Comparison of ENCODE assay signal across 1 cellular context in the genomic region with DNA sequence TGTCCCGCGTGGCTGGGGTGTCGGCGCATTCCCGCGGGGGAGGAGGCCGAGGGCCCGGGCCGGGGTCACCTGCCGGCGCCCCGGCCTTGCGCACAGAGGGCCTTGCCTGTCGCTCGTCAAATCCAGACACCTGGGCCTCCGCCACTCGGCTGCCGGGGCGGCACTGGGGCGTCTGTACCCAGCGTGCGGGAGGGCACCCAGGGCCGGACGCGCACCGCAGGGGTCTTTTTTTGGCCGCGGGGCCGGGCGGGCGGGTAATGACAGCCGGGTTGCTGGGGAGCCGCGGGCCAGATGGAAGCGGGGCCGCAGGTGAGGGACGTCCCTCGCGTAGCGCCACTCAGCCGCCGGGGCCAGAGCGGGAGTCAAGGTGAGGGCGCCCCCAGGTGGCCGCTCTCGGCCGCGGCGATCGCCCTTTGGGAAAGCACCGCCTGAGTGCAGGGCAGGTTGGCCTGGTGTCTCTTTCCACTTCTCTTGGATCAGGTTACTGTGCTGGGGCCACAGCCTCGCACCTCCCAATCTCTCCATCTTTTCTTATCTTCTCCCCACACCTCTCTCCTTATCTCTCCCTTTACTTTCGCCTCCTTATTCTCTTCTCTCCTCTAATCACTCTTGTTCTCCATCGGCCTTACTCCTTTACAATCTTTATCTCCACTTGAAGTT.
A peak's percentile ranks its signal among the peaks of the same experiment; 100 is the strongest.
TF ChIP-seq lines count a peak whose summit lies in the region.

No MANE protein-coding gene starts in this region.

TF ChIP-seq in HEK293, 187 proteins besides CTCF, POLR2A, EP300 and RAD21 (continued from another document):
- no peak for TF ChIP-seq ZNF621 (tag by site-specific recombination; IDR thresholded peaks at IDR 0.05)
- TF ChIP-seq ZNF184 (tag by site-specific recombination; IDR thresholded peaks at IDR 0.05) = no peak
- TF ChIP-seq, protein P1, sequence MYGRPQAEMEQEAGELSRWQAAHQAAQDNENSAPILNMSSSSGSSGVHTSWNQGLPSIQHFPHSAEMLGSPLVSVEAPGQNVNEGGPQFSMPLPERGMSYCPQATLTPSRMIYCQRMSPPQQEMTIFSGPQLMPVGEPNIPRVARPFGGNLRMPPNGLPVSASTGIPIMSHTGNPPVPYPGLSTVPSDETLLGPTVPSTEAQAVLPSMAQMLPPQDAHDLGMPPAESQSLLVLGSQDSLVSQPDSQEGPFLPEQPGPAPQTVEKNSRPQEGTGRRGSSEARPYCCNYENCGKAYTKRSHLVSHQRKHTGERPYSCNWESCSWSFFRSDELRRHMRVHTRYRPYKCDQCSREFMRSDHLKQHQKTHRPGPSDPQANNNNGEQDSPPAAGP (tag by site-specific recombination; IDR thresholded peaks at IDR 0.05) = no peak
- no peak for TF ChIP-seq HOXC10 (CRISPR knock-in tag; IDR thresholded peaks at IDR 0.05)
- TF ChIP-seq, protein P2, sequence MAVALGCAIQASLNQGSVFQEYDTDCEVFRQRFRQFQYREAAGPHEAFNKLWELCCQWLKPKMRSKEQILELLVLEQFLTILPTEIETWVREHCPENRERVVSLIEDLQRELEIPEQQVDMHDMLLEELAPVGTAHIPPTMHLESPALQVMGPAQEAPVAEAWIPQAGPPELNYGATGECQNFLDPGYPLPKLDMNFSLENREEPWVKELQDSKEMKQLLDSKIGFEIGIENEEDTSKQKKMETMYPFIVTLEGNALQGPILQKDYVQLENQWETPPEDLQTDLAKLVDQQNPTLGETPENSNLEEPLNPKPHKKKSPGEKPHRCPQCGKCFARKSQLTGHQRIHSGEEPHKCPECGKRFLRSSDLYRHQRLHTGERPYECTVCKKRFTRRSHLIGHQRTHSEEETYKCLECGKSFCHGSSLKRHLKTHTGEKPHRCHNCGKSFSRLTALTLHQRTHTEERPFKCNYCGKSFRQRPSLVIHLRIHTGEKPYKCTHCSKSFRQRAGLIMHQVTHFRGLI (tag by site-specific recombination; IDR thresholded peaks at IDR 0.05) = peak; percentile 54; the same call in 1 of the 2 replicates
- no peak for TF ChIP-seq ZNF830 (tag by site-specific recombination; IDR thresholded peaks at IDR 0.05; ENCODE audit: low read depth)
- TF ChIP-seq ZNF24 (tag by site-specific recombination; IDR thresholded peaks at IDR 0.05) = no peak
- no peak for TF ChIP-seq IKZF3 (tag by site-specific recombination; IDR thresholded peaks at IDR 0.05)
- TF ChIP-seq ZNF148 (tag by site-specific recombination; IDR thresholded peaks at IDR 0.05; ENCODE audit: borderline replicate concordance) = no peak
- no peak for TF ChIP-seq ZNF501 (tag by site-specific recombination; IDR thresholded peaks at IDR 0.05)
- no peak for TF ChIP-seq ZNF544 (tag by site-specific recombination; IDR thresholded peaks at IDR 0.05)
- no peak; the same call in 1 of the 2 replicates for TF ChIP-seq ZNF843 (tag by site-specific recombination; IDR thresholded peaks at IDR 0.05)
- TF ChIP-seq ZNF560 (tag by site-specific recombination; IDR thresholded peaks at IDR 0.05; ENCODE audit: borderline replicate concordance) = no peak
- TF ChIP-seq, protein P3, sequence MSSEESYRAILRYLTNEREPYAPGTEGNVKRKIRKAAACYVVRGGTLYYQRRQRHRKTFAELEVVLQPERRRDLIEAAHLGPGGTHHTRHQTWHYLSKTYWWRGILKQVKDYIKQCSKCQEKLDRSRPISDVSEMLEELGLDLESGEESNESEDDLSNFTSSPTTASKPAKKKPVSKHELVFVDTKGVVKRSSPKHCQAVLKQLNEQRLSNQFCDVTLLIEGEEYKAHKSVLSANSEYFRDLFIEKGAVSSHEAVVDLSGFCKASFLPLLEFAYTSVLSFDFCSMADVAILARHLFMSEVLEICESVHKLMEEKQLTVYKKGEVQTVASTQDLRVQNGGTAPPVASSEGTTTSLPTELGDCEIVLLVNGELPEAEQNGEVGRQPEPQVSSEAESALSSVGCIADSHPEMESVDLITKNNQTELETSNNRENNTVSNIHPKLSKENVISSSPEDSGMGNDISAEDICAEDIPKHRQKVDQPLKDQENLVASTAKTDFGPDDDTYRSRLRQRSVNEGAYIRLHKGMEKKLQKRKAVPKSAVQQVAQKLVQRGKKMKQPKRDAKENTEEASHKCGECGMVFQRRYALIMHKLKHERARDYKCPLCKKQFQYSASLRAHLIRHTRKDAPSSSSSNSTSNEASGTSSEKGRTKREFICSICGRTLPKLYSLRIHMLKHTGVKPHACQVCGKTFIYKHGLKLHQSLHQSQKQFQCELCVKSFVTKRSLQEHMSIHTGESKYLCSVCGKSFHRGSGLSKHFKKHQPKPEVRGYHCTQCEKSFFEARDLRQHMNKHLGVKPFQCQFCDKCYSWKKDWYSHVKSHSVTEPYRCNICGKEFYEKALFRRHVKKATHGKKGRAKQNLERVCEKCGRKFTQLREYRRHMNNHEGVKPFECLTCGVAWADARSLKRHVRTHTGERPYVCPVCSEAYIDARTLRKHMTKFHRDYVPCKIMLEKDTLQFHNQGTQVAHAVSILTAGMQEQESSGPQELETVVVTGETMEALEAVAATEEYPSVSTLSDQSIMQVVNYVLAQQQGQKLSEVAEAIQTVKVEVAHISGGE (tag by site-specific recombination; conservative IDR thresholded peaks at IDR 0.05; ENCODE audit: low read depth) = no peak
- no peak for TF ChIP-seq ZNF626 (tag by site-specific recombination; IDR thresholded peaks at IDR 0.05)
